In genomic region chr1:224675589-224675988, GRCh38 we compare ENCODE assay signal across 15 cellular contexts.
DNase-seq lines count a peak whose midpoint lies in the region; ATAC-seq and TF ChIP-seq lines count a peak whose summit lies in the region.
"Had no signal": no experiment of that assay in that cellular context is flagged by ENCODE, and none has a peak within 500 bp of the region (broad histone marks: within the 10 kb centered on the region; RNA-seq: fewer than 3 reads in every experiment).

No MANE protein-coding gene starts in this region.

- no peak for TF ChIP-seq CTCF in GM10248 (IDR thresholded peaks at IDR 0.05; ENCODE audit: control extremely low read depth, extremely low read depth, low read depth, missing control alignments)
- TF ChIP-seq CTCF in GM20000 (IDR thresholded peaks at IDR 0.05; ENCODE audit: extremely low read depth, missing control alignments), result no peak

- ATAC-seq in GM18511 (IDR thresholded peaks at IDR 0.05; ENCODE audit: unreplicated experiment) (peak; percentile 53), HG02938 (IDR thresholded peaks at IDR 0.05; ENCODE audit: unreplicated experiment) (peak; percentile 58), HG02852 (IDR thresholded peaks at IDR 0.05; ENCODE audit: unreplicated experiment) (no peak)

- DNase-seq in GM10248 (ENCODE audit: extremely low spot score) (peak; percentile 20), GM20000 (ENCODE audit: low spot score) (peak; percentile 19), NCI-H1092 (lab: John Stamatoyannopoulos, UW) (no peak), NCI-H187 treated with DMSO at 0.1 percent for 48 hours (lab: John Stamatoyannopoulos, UW) (no peak)
- no peak for DNase-seq in activated CD4-positive, alpha-beta T cell treated with anti-CD3 and anti-CD28 coated beads, Interleukin-2, amount 50 U/mL, for 4 hours
- DNase-seq: COR-L47, H7, MM.1S, NCI-H2029, NCI-H524, SIG-M5, T-helper 2 cell had no signal

- POLR2A ChIA-PET in GM10248 (lab: Yijun Ruan, JAX), result no interaction called here

- CTCF ChIA-PET in GM10248 (lab: Yijun Ruan, JAX), result interaction anchor here (1.4 kb wide), 1 partner anchor 31 kb away, joined by 3 read pairs; no protein-coding TSS in a partner anchor

Comparison
In these comparisons a context has a peak if more than half of its experiments do, and no peak if none do; other contexts are left out.
1. DNase-seq: peak in GM10248 (single experiment) and GM20000 (single experiment); none in NCI-H1092 (single experiment), NCI-H187 treated with DMSO at 0.1 percent for 48 hours (single experiment) and activated CD4-positive, alpha-beta T cell treated with anti-CD3 and anti-CD28 coated beads, Interleukin-2, amount 50 U/mL, for 4 hours (0 of 2).